Comparison of ENCODE assay signal across 8 cellular contexts in the genomic region with DNA sequence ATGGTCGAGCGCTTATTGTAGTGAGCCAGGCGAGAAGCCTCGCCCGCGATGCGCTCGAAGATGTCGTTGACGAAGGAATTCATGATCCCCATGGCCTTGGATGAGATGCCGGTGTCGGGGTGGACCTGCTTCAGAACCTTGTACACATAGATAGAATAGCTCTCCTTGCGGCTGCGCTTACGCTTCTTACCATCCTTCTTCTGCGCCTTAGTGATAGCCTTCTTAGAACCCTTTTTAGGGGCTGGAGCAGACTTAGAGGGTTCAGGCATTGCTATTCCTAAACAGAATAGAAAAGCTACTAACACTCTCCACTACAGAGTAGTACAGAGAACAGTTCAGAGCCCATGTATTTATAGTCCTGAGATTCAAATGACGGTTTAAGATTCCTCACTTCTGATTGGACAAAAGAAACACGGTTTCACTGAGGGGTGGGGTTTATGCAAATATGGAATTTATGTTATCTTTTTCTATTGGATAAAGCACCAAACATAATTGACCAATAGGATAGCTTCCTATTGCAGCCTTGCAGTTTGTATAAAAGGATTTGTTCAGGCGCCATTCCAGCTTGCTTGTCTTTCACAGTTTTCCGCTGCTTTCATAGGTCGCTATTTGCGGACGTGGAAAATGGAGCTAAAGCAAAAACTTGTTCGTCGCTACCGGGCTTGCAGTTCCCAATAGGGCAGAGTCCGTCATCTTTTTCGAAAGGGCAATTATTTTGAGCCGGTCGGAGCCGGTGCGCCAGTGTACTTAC. TPM values are rescaled to one million over a fixed set of nuclear protein-coding genes. Genes with fewer than 3 reads are reported as not detected.
DNase-seq lines count a peak whose midpoint lies in the region; ATAC-seq, FAIRE-seq and TF ChIP-seq lines count a peak whose summit lies in the region.

No MANE protein-coding gene starts in this region.

- no peaks in the 10 kb centered on the region for H4K20me1 ChIP-seq in K562 (replicated peaks; ENCODE audit: control insufficient read depth, insufficient read depth, low read length)

- H3K9me1 ChIP-seq in K562 (ENCODE audit: control insufficient read depth, insufficient read depth, low read length): no peaks in the 10 kb centered on the region

- TF ChIP-seq CTCF in K562 (IDR thresholded peaks at IDR 0.05 in 2 of 3, conservative IDR thresholded peaks at IDR 0.05 in 1 of 3; ENCODE audit: insufficient read depth in 2 of 3, low read depth in 1 of 3, low read length in 3 of 3): no peak
- no peak for TF ChIP-seq CTCF in gastrocnemius medialis (IDR thresholded peaks at IDR 0.05 in 4 of 5, conservative IDR thresholded peaks at IDR 0.05 in 1 of 5)

- POLR2A ChIA-PET in K562 (lab: Yijun Ruan, JAX): interaction anchor here (0.7 to 23.0 kb wide), 7 partner anchors 9 to 274 kb away, joined by 3 to 597 read pairs (median 4); a partner anchor contains a TSS

- H3K36me3 ChIP-seq in K562 (ENCODE audit: control insufficient read depth, insufficient read depth, low read length) (no peaks in the 10 kb centered on the region), gastrocnemius medialis (no peaks in the 10 kb centered on the region)

- no peaks in the 10 kb centered on the region for H3K36me3 Mint-ChIP-seq in T-helper 1 cell treated with Interleukin-12 subunit alpha and Interleukin-12 subunit beta and Interleukin-4 antibody, amounts not matched to agents 30 μg/mL and 1 μg/mL, for 36 hours (ENCODE audit: low read depth)

- no peaks in the 10 kb centered on the region for H3K79me2 ChIP-seq in K562 (ENCODE audit: control insufficient read depth, insufficient read depth, low read length)

- no peak overlapping the region for H2AFZ ChIP-seq in K562 (ENCODE audit: low read depth, low read length)

- no peak for TF ChIP-seq EP300 in K562 (IDR thresholded peaks at IDR 0.05; ENCODE audit: low read length)

- no peak for TF ChIP-seq RAD21 in K562 (CRISPR knock-in tag; conservative IDR thresholded peaks at IDR 0.05 in 1 of 2, IDR thresholded peaks at IDR 0.05 in 1 of 2)

- ATAC-seq in GM21381 (IDR thresholded peaks at IDR 0.05; ENCODE audit: unreplicated experiment) (peak; percentile 48), K562 (no peak), gastrocnemius medialis (peak; percentile 92 to 94)

- H3K27me3 Mint-ChIP-seq in T-helper 1 cell treated with Interleukin-12 subunit alpha and Interleukin-12 subunit beta and Interleukin-4 antibody, amounts not matched to agents 30 μg/mL and 1 μg/mL, for 36 hours (ENCODE audit: low read depth): no peaks in the 10 kb centered on the region

- no TSS peak for BruUV-seq in K562 (replicated peaks; lab: Mats Ljungman, UMichigan)

- no peak for FAIRE-seq in K562 (lab: Jason Lieb, UNC)

- H3K4me2 ChIP-seq in K562 (ENCODE audit: insufficient read depth, low read length): no peak overlapping the region

- no peaks in the 10 kb centered on the region for H3K9me3 Mint-ChIP-seq in T-helper 1 cell treated with Interleukin-12 subunit alpha and Interleukin-12 subunit beta and Interleukin-4 antibody, amounts not matched to agents 30 μg/mL and 1 μg/mL, for 36 hours

- peak overlapping the region; percentile 100 for H3K27ac Mint-ChIP-seq in T-helper 1 cell treated with Interleukin-12 subunit alpha and Interleukin-12 subunit beta and Interleukin-4 antibody, amounts not matched to agents 30 μg/mL and 1 μg/mL, for 36 hours

- DNase-seq in Caki2 (ENCODE audit: low read depth) (peak; percentile 98), HT1080 (ENCODE audit: low read depth) (peak; percentile 96), K562 (ENCODE audit: extremely low read depth in 1 of 4, low spot score in 3 of 4) (peak in 1 of 4 experiments; percentile 53), hypothalamus (lab: John Stamatoyannopoulos, UW) (peak in 47 of 51 donors; percentile 7 to 87 (median 46)), gastrocnemius medialis (peak; percentile 83 to 85), RKO (ENCODE audit: low spot score) (no peak)

- intact Hi-C loops in K562 (cut with micrococcal nuclease): no loop called here
- intact Hi-C loops in gastrocnemius medialis (cut with DNase I; ENCODE audit: low total_unique reads): loop anchor here (2.0 kb wide), 1 partner anchor 17 kb away; a partner anchor contains a TSS

- TF ChIP-seq POLR2A in K562 (conservative IDR thresholded peaks at IDR 0.05): no peak
- peak; percentile 86 to 97 for TF ChIP-seq POLR2A in gastrocnemius medialis (IDR thresholded peaks at IDR 0.05)

- H3K27ac ChIP-seq in K562 (ENCODE audit: extremely low read depth, low read depth, low read length) (no peak overlapping the region), gastrocnemius medialis (peak overlapping the region; percentile 86 to 92 (median 88))

- peaks cover 0 to 8% of the 10 kb centered on the region in 2 experiments; a peak in 1 of 5 replicates for H3K4me1 ChIP-seq in K562 (replicated peaks in 1 of 2; ENCODE audit: control insufficient read depth in 2 of 2, insufficient read depth in 2 of 2, low read length in 2 of 2)
- peaks cover 11 to 13% of the 10 kb centered on the region in 2 donors for H3K4me1 ChIP-seq in gastrocnemius medialis

- CTCF ChIA-PET in K562 (lab: Yijun Ruan, JAX; ENCODE audit: low intra/inter-chr PET ratio): no interaction called here

- H3K9me3 ChIP-seq in K562 (replicated peaks; ENCODE audit: control insufficient read depth, insufficient read depth, low read depth, low read length) (peaks cover 18% of the 10 kb centered on the region), gastrocnemius medialis (no peaks in the 10 kb centered on the region)

- H3K9ac ChIP-seq in K562 (ENCODE audit: insufficient read depth in 1 of 2, low read depth in 2 of 2, low read length in 2 of 2): no peak overlapping the region

- peaks cover 35% of the 10 kb centered on the region for H3K4me1 Mint-ChIP-seq in T-helper 1 cell treated with Interleukin-12 subunit alpha and Interleukin-12 subunit beta and Interleukin-4 antibody, amounts not matched to agents 30 μg/mL and 1 μg/mL, for 36 hours (ENCODE audit: low read depth)

- H3K4me3 ChIP-seq in K562 (no peak overlapping the region), gastrocnemius medialis (peak overlapping the region; percentile 54 to 68 (median 62))

- in situ Hi-C loops in Caki2 (cut with HindIII; ENCODE audit: low pct_unique_long_range_greater_than_20kb, low sequenced_read_pairs): no loop called here
- in situ Hi-C loops in K562 (cut with MboI): no loop called here
- in situ Hi-C loops in gastrocnemius medialis (cut with MboI; ENCODE audit: low sequenced_read_pairs in 4 of 4): loop anchor here (10.0 to 25.0 kb wide), 4 partner anchors 71 to 1794 kb away; a partner anchor contains a TSS

- H3K27me3 ChIP-seq in K562 (ENCODE audit: control insufficient read depth in 2 of 2, insufficient read depth in 2 of 2, low read length in 2 of 2) (no peaks in the 10 kb centered on the region), gastrocnemius medialis (peaks cover 0 to 42% (median 0%) of the 10 kb centered on the region in 3 donors)

- 92% methylated on average over 32 of the region's 32 CpGs for WGBS in K562 (ENCODE audit: insufficient coverage, low coverage, missing lambda C conversion rate)

- H3K4me3 Mint-ChIP-seq in T-helper 1 cell treated with Interleukin-12 subunit alpha and Interleukin-12 subunit beta and Interleukin-4 antibody, amounts not matched to agents 30 μg/mL and 1 μg/mL, for 36 hours: peak overlapping the region; percentile 88

TF ChIP-seq in K562, 482 proteins besides CTCF, POLR2A, EP300 and RAD21:
- TF ChIP-seq, protein P1, sequence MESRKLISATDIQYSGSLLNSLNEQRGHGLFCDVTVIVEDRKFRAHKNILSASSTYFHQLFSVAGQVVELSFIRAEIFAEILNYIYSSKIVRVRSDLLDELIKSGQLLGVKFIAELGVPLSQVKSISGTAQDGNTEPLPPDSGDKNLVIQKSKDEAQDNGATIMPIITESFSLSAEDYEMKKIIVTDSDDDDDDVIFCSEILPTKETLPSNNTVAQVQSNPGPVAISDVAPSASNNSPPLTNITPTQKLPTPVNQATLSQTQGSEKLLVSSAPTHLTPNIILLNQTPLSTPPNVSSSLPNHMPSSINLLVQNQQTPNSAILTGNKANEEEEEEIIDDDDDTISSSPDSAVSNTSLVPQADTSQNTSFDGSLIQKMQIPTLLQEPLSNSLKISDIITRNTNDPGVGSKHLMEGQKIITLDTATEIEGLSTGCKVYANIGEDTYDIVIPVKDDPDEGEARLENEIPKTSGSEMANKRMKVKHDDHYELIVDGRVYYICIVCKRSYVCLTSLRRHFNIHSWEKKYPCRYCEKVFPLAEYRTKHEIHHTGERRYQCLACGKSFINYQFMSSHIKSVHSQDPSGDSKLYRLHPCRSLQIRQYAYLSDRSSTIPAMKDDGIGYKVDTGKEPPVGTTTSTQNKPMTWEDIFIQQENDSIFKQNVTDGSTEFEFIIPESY (CRISPR knock-in tag; IDR thresholded peaks at IDR 0.05): peak; percentile 90
- TF ChIP-seq CBX3 (IDR thresholded peaks at IDR 0.05; ENCODE audit: borderline replicate concordance in 1 of 2, low read length in 2 of 2) (peak in 1 of 2 experiments; percentile 51; a peak in 1 of 3 replicates), CSDE1 (IDR thresholded peaks at IDR 0.05) (no peak)

RNA-seq across cellular contexts. Expression of gene HFE, which starts 43.7 kb away (rescaled TPM):
- 27.3 and 32.5 TPM in 2 replicates for total RNA-seq in Caki2 (2014; rRNA removed; shearing (Covaris generic); ENCODE audit: low replicate concordance)
- total RNA-seq in HT1080 (2014; rRNA removed; shearing (Covaris generic)): 3.4 and 3.8 TPM in 2 replicates
- polyA plus RNA-seq in HT1080 (2015; cell fraction: cytosol; rRNA removed): 4.6 and 6.9 TPM in 2 replicates
- 9.1 and 9.7 TPM in 2 replicates for polyA plus RNA-seq in HT1080 (2015; cell fraction: nucleus; rRNA removed)
- total RNA-seq in K562 (2011; cell fraction: chromatin; rRNA removed; ENCODE audit: low replicate concordance): 2.3 and 3.3 TPM in 2 replicates
- total RNA-seq in K562 (2011; cell fraction: nucleolus; rRNA removed): 1.3 and 2.2 TPM in 2 replicates
- total RNA-seq in K562 (2011; cell fraction: nucleoplasm; rRNA removed): 2.1 and 3.3 TPM in 2 replicates
- total RNA-seq in K562 (2014; rRNA removed) (0.14 and 0.73 TPM in 2 replicates), K562 (2014; rRNA removed; fragmentation: Illumina TruSeq; extraction: Trizol) (0.76 and 1.1 TPM in 2 replicates), K562 (2015; rRNA removed; fragmentation: Illumina TruSeq; extraction: Trizol) (1.2 and 1.3 TPM in 2 replicates), K562 (2021) (0.58 and 0.98 TPM in 2 replicates), gastrocnemius medialis (1 to 10 TPM in 3 of 4 donors, under 1 TPM in 1; 0.10 to 2.0 (median 1.6) TPM)
- polyA plus RNA-seq in K562 (2011; rRNA removed) (0.54 and 1.1 TPM in 2 replicates), K562 (2014; fragmentation: Illumina TruSeq; extraction: Trizol) (0.78 and 0.89 TPM in 2 replicates), K562 (2014; fragmentation: Nextera tagmentation; extraction: Ambion mirVana) (under 1 TPM; 0.17 to 0.31 TPM), K562 (2014; rRNA removed) (0.84 and 1.2 TPM in 2 replicates)
- polyA plus RNA-seq in K562 (2011; cell fraction: cytosol; rRNA removed): 0.66 and 0.88 TPM in 2 replicates
- 0.65 and 0.95 TPM in 2 replicates for polyA plus RNA-seq in K562 (2011; cell fraction: nucleus; rRNA removed)
- polyA plus RNA-seq in K562 (2012): 1.8 and 2.4 TPM in 2 replicates
- polyA minus RNA-seq in K562 (2011; rRNA and poly(A)+ RNA removed): 1.3 and 1.7 TPM in 2 replicates
- polyA minus RNA-seq in K562 (2011; cell fraction: cytosol; rRNA and poly(A)+ RNA removed): 0.95 TPM in 1 of 2 replicates, not detected in the other
- polyA minus RNA-seq in K562 (2011; cell fraction: nucleus; rRNA and poly(A)+ RNA removed): 0.44 and 0.94 TPM in 2 replicates

Comparison
In these comparisons a context has a peak if more than half of its experiments do, and no peak if none do; other contexts are left out.
1. in situ Hi-C loops: an anchor here in gastrocnemius medialis (10.0 to 25.0 kb wide); none called in Caki2 and K562.